Comparison of ENCODE assay signal across 1 cellular context in genomic region chr6:39791311-39791710, GRCh38.
TF ChIP-seq lines count a peak whose summit lies in the region.

No MANE protein-coding gene starts in this region.

TF ChIP-seq in GM23338, 12 proteins besides CTCF, POLR2A, EP300 and RAD21:
- no peak for TF ChIP-seq ZNF462 (CRISPR knock-in tag; IDR thresholded peaks at IDR 0.05)
